ENCODE assay signal across 1 cellular context in the genomic region with DNA sequence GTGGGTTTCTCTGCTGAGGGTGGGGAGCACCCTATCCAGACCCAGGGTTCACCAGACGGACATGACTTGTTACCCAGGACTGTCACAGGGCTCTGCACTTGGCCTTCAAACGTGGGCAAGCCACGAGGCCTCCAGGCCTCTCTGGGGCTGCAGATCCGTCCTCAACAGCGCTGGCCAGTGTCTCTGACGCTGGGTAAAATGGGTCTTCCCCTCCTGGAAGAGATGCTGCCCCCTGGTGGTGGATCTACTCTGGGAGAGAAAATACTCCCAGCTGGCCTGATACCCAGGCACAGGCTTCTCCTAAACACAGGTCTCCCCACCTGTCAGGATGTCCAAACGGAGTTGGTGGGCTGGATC.
TF ChIP-seq lines count a peak whose summit lies in the region.

No MANE protein-coding gene starts in this region.

TF ChIP-seq in HepG2, 621 proteins besides CTCF, POLR2A, EP300 and RAD21 (continued from another document):
- TF ChIP-seq, protein P1, sequence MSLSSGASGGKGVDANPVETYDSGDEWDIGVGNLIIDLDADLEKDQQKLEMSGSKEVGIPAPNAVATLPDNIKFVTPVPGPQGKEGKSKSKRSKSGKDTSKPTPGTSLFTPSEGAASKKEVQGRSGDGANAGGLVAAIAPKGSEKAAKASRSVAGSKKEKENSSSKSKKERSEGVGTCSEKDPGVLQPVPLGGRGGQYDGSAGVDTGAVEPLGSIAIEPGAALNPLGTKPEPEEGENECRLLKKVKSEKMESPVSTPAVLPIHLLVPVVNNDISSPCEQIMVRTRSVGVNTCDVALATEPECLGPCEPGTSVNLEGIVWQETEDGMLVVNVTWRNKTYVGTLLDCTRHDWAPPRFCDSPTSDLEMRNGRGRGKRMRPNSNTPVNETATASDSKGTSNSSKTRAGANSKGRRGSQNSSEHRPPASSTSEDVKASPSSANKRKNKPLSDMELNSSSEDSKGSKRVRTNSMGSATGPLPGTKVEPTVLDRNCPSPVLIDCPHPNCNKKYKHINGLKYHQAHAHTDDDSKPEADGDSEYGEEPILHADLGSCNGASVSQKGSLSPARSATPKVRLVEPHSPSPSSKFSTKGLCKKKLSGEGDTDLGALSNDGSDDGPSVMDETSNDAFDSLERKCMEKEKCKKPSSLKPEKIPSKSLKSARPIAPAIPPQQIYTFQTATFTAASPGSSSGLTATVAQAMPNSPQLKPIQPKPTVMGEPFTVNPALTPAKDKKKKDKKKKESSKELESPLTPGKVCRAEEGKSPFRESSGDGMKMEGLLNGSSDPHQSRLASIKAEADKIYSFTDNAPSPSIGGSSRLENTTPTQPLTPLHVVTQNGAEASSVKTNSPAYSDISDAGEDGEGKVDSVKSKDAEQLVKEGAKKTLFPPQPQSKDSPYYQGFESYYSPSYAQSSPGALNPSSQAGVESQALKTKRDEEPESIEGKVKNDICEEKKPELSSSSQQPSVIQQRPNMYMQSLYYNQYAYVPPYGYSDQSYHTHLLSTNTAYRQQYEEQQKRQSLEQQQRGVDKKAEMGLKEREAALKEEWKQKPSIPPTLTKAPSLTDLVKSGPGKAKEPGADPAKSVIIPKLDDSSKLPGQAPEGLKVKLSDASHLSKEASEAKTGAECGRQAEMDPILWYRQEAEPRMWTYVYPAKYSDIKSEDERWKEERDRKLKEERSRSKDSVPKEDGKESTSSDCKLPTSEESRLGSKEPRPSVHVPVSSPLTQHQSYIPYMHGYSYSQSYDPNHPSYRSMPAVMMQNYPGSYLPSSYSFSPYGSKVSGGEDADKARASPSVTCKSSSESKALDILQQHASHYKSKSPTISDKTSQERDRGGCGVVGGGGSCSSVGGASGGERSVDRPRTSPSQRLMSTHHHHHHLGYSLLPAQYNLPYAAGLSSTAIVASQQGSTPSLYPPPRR (CRISPR knock-in tag; IDR thresholded peaks at IDR 0.05; ENCODE audit: borderline replicate concordance), result no peak
- no peak for TF ChIP-seq TCF7 (IDR thresholded peaks at IDR 0.05; ENCODE audit: low read depth)
